In the genomic region with DNA sequence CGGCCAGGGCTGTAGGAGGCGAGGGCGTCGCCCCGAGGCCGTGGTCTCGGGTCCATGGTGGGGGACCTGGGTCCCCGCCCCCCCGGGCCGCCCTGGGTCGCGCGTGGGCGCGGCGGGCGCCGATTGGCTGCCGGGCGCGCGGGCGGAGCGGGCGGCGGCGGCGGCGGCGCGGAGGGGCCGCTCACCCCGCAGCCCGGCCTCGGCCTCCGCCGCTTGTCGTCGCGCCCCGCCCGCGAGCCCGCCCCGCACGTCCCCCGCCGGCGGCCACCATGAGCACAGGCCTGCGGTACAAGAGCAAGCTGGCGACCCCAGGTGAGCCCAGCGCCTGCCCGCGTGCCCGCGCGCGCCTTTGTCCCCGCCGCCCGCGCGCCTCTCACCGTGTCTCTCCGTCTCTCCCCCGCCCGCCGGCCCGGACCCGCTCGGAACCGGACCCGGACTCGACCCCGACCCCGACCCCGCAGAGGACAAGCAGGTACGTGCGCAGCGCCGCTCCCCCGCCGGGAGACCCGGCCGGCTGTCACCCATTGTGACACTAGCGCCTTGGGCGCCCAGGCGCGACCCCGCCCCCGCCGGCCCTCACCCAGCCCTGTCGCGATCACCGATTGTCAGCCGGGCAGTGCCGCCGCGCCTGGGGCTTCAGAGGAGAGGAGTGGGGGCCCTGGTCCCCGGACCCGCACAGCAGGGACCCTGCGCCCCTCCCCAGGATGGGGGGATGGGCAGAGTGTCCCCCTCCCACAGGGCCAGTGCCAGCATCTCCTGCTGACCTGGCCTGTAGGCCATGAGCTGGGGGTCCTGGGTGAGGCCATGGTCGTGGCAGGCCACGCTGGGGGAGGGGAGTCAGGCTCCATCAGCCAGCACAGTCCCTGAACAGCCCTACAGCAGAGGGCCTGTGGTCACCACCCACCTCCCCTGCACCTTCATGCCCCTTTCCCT, we compare ENCODE assay signal across 8 cellular contexts. TPM values are rescaled to one million over a fixed set of nuclear protein-coding genes. Genes with fewer than 3 reads are reported as not detected.
DNase-seq lines count a peak whose midpoint lies in the region; ATAC-seq and TF ChIP-seq lines count a peak whose summit lies in the region.

A gene (plus strand): TSS at position 184 of the 933 bp plus-strand sequence. CDS start 86 bp downstream, at position 270.

- TF ChIP-seq CTCF in CD4-positive, alpha-beta T cell (IDR thresholded peaks at IDR 0.05) = no peak
- TF ChIP-seq CTCF in Peyer's patch (IDR thresholded peaks at IDR 0.05) (no peak), esophagus muscularis mucosa (IDR thresholded peaks at IDR 0.05) (no peak), neural crest cell (conservative IDR thresholded peaks at IDR 0.05) (no peak)

- peaks cover 9% of the 10 kb centered on the region for H3K4me1 Mint-ChIP-seq in CD4-positive, alpha-beta T cell (ENCODE audit: low read depth)
- H3K4me1 Mint-ChIP-seq in neural crest cell = peaks cover 5% of the 10 kb centered on the region

- peak within 1 kb of the TSS; percentile 31 to 70 (median 58) for H3K4me3 ChIP-seq in Peyer's patch
- peak within 1 kb of the TSS; percentile 64 to 83 (median 70) for H3K4me3 ChIP-seq in esophagus muscularis mucosa

- POLR2A ChIA-PET in CD4-positive, alpha-beta T cell (lab: Charles Lee) = no interaction called here

- no peak within 1 kb of the TSS for H3K27ac ChIP-seq in CD4-positive, alpha-beta T cell (ENCODE audit: low read depth, low read length)
- H3K27ac ChIP-seq in Peyer's patch (no peak within 1 kb of the TSS), esophagus muscularis mucosa (replicated peaks in 1 of 4) (peak within 1 kb of the TSS in 1 of 4 donors; percentile 61)

- CTCF ChIA-PET in CD4-positive, alpha-beta T cell (lab: Charles Lee) = no interaction called here

- H3K36me3 Mint-ChIP-seq in CD4-positive, alpha-beta T cell (ENCODE audit: low read depth) = no peaks in the 10 kb centered on the region
- H3K36me3 Mint-ChIP-seq in neural crest cell (ENCODE audit: low read depth) = peaks cover 3% of the 10 kb centered on the region

- intact Hi-C loops in CD4-positive, alpha-beta T cell (cut with DNase I, micrococcal nuclease) = loop anchor here (5.0 to 10.0 kb wide), 3 partner anchors 217 to 237 kb away; a partner anchor contains a TSS
- intact Hi-C loops in esophagus muscularis mucosa (cut with DNase I) = no loop called here

- no peak for ATAC-seq in CD4-positive, alpha-beta T cell (ENCODE audit: poor library complexity)
- no peak for ATAC-seq in GM21360 (IDR thresholded peaks at IDR 0.05; ENCODE audit: unreplicated experiment)
- ATAC-seq in HG03039 (IDR thresholded peaks at IDR 0.05; ENCODE audit: unreplicated experiment) = no peak

- no peak for DNase-seq in CD4-positive, alpha-beta T cell
- DNase-seq in Peyer's patch (no peak), esophagus muscularis mucosa (ENCODE audit: extremely low spot score) (no peak), neural crest cell (ENCODE audit: low read depth, low spot score) (no peak), KG1 (lab: John Stamatoyannopoulos, UW) (no peak)
- no peak for DNase-seq in stimulated activated CD4-positive, alpha-beta T cell treated with anti-CD3 and anti-CD28 coated beads, Interleukin-1b, Interleukin-23, amount 100 ng/mL, for 48 hours

- H3K4me3 Mint-ChIP-seq in CD4-positive, alpha-beta T cell = peak within 1 kb of the TSS; percentile 76
- peak within 1 kb of the TSS; percentile 81 for H3K4me3 Mint-ChIP-seq in neural crest cell

- 0% methylated on average over 6 of the region's 104 CpGs for WGBS in esophagus muscularis mucosa

- H3K27me3 Mint-ChIP-seq in CD4-positive, alpha-beta T cell = peaks cover 27% of the 10 kb centered on the region
- H3K27me3 Mint-ChIP-seq in neural crest cell (ENCODE audit: low read depth) = peaks cover 24% of the 10 kb centered on the region

- H3K27ac Mint-ChIP-seq in CD4-positive, alpha-beta T cell = no peak within 1 kb of the TSS
- H3K27ac Mint-ChIP-seq in neural crest cell (ENCODE audit: unreplicated experiment) = no peak within 1 kb of the TSS

- no peaks in the 10 kb centered on the region for H3K9me3 ChIP-seq in CD4-positive, alpha-beta T cell (ENCODE audit: control insufficient read depth, low read length)
- H3K9me3 ChIP-seq in Peyer's patch = no peaks in the 10 kb centered on the region
- no peaks in the 10 kb centered on the region for H3K9me3 ChIP-seq in esophagus muscularis mucosa

- H3K9me3 Mint-ChIP-seq in CD4-positive, alpha-beta T cell = no peaks in the 10 kb centered on the region
- H3K9me3 Mint-ChIP-seq in neural crest cell = no peaks in the 10 kb centered on the region

- H3K36me3 ChIP-seq in Peyer's patch (no peaks in the 10 kb centered on the region), esophagus muscularis mucosa (no peaks in the 10 kb centered on the region)

- no peak for TF ChIP-seq POLR2A in Peyer's patch (IDR thresholded peaks at IDR 0.05)
- TF ChIP-seq POLR2A in esophagus muscularis mucosa (IDR thresholded peaks at IDR 0.05; ENCODE audit: low read depth) = no peak

- H3K4me1 ChIP-seq in Peyer's patch (peaks cover 4 to 32% (median 9%) of the 10 kb centered on the region in 4 donors), esophagus muscularis mucosa (peaks cover 28 to 57% (median 49%) of the 10 kb centered on the region in 4 donors)

- peaks cover 43% of the 10 kb centered on the region for H3K27me3 ChIP-seq in CD4-positive, alpha-beta T cell (ENCODE audit: control insufficient read depth, insufficient read depth, low read length)
- peaks cover 0 to 21% of the 10 kb centered on the region in 2 donors for H3K27me3 ChIP-seq in Peyer's patch
- peaks cover 0 to 57% (median 2%) of the 10 kb centered on the region in 4 donors for H3K27me3 ChIP-seq in esophagus muscularis mucosa

- TF ChIP-seq EP300 in esophagus muscularis mucosa (IDR thresholded peaks at IDR 0.05) = no peak

RNA-seq across cellular contexts. Expression of the gene that starts here (rescaled TPM):
- total RNA-seq in CD4-positive, alpha-beta T cell = under 1 TPM; 0.71 to 0.75 TPM
- total RNA-seq in Peyer's patch (10 to 100 TPM in 1 of 4 donors, 1 to 10 TPM in 3; 2.8 to 20.6 (median 5.0) TPM), esophagus muscularis mucosa (10 to 100 TPM in 3 of 4 donors, 1 to 10 TPM in 1; 4.2 to 55.4 (median 20.6) TPM), neural crest cell (30.2 and 31.9 TPM in 2 replicates)
